13 cellular contexts compared by ENCODE assay signal in genomic region chr12:3158851-3159465, GRCh38.
DNase-seq lines count a peak whose midpoint lies in the region; ATAC-seq, FAIRE-seq and TF ChIP-seq lines count a peak whose summit lies in the region.
"Had no signal": no experiment of that assay in that cellular context is flagged by ENCODE, and none has a peak within 500 bp of the region (broad histone marks: within the 10 kb centered on the region; RNA-seq: fewer than 3 reads in every experiment).

No MANE protein-coding gene starts in this region.

- no peak for FAIRE-seq in pancreas (lab: Jason Lieb, UNC)
- FAIRE-seq: colon had no signal

- H3K4me3 Mint-ChIP-seq in activated T-cell treated with anti-CD3 and anti-CD28 coated beads, Interleukin-2, amount 50 U/mL, for 24 hours: no peak overlapping the region
- no peak overlapping the region for H3K4me3 Mint-ChIP-seq in activated naive CD8-positive, alpha-beta T cell treated with anti-CD3 and anti-CD28 coated beads, Interleukin-2, amount 50 U/mL, for 24 hours

- no peak overlapping the region for H3K4me3 ChIP-seq in WERI-Rb-1 (ENCODE audit: low read depth, low read length)
- H3K4me3 ChIP-seq in fibroblast of the aortic adventitia (ENCODE audit: low read depth, low read length): no peak overlapping the region
- H3K4me3 ChIP-seq in pancreas: no peak overlapping the region

- DNase-seq in AG20443 (ENCODE audit: low spot score) (peak; percentile 69), WERI-Rb-1 (no peak), fibroblast of the aortic adventitia (ENCODE audit: low read depth) (peak; percentile 46), pancreas (no peak), Ammon's horn (ENCODE audit: low spot score) (no peak)
- DNase-seq in activated T-cell treated with anti-CD3 and anti-CD28 coated beads, Interleukin-2, amount 50 U/mL, for 24 hours: no peak
- DNase-seq in activated naive CD8-positive, alpha-beta T cell treated with anti-CD3 and anti-CD28 coated beads, Interleukin-2, amount 50 U/mL, for 24 hours: no peak
- DNase-seq: activated CD4-positive, CD25-positive, alpha-beta regulatory T cell; head of caudate nucleus; NCI-H1048; NCI-H748 treated with DMSO at 0.1 percent for 48 hours had no signal

- no peak overlapping the region for H3K27ac Mint-ChIP-seq in activated T-cell treated with anti-CD3 and anti-CD28 coated beads, Interleukin-2, amount 50 U/mL, for 24 hours
- no peak overlapping the region for H3K27ac Mint-ChIP-seq in activated naive CD8-positive, alpha-beta T cell treated with anti-CD3 and anti-CD28 coated beads, Interleukin-2, amount 50 U/mL, for 24 hours

- no peak for TF ChIP-seq CTCF in WERI-Rb-1 (IDR thresholded peaks at IDR 0.05; ENCODE audit: low read depth, low read length)
- no peak for TF ChIP-seq CTCF in fibroblast of the aortic adventitia (IDR thresholded peaks at IDR 0.05; ENCODE audit: insufficient read depth, low read length)
- TF ChIP-seq CTCF in pancreas (IDR thresholded peaks at IDR 0.05): no peak

- intact Hi-C loops in pancreas (cut with DNase I): no loop called here

- H3K4me1 ChIP-seq in pancreas: no peaks in the 10 kb centered on the region

- no peaks in the 10 kb centered on the region for H3K4me1 Mint-ChIP-seq in activated T-cell treated with anti-CD3 and anti-CD28 coated beads, Interleukin-2, amount 50 U/mL, for 24 hours (ENCODE audit: low read depth)
- no peaks in the 10 kb centered on the region for H3K4me1 Mint-ChIP-seq in activated naive CD8-positive, alpha-beta T cell treated with anti-CD3 and anti-CD28 coated beads, Interleukin-2, amount 50 U/mL, for 24 hours

- H3K36me3 ChIP-seq in WERI-Rb-1: no peaks in the 10 kb centered on the region; the same call in none of the 2 replicates
- no peaks in the 10 kb centered on the region for H3K36me3 ChIP-seq in pancreas

- peaks cover 3% of the 10 kb centered on the region for H3K27me3 Mint-ChIP-seq in activated T-cell treated with anti-CD3 and anti-CD28 coated beads, Interleukin-2, amount 50 U/mL, for 24 hours
- no peaks in the 10 kb centered on the region for H3K27me3 Mint-ChIP-seq in activated naive CD8-positive, alpha-beta T cell treated with anti-CD3 and anti-CD28 coated beads, Interleukin-2, amount 50 U/mL, for 24 hours

- 60 to 65% methylated on average over 11 of the region's 11 CpGs for WGBS in pancreas, 2 donors

- no peaks in the 10 kb centered on the region for H3K9me3 Mint-ChIP-seq in activated T-cell treated with anti-CD3 and anti-CD28 coated beads, Interleukin-2, amount 50 U/mL, for 24 hours
- no peaks in the 10 kb centered on the region for H3K9me3 Mint-ChIP-seq in activated naive CD8-positive, alpha-beta T cell treated with anti-CD3 and anti-CD28 coated beads, Interleukin-2, amount 50 U/mL, for 24 hours

- ATAC-seq in pancreas (peak in 3 of 4 donors; percentile 15 to 57 (median 44)), HG03442 (IDR thresholded peaks at IDR 0.05; ENCODE audit: unreplicated experiment) (no peak)
- ATAC-seq in activated naive CD8-positive, alpha-beta T cell treated with anti-CD3 and anti-CD28 coated beads, Interleukin-2, amount 50 U/mL, for 24 hours: no peak

- H3K27me3 ChIP-seq in WERI-Rb-1 (ENCODE audit: insufficient read depth, low read depth, severe bottlenecking) (no peaks in the 10 kb centered on the region), pancreas (no peaks in the 10 kb centered on the region)

- H3K36me3 Mint-ChIP-seq in activated T-cell treated with anti-CD3 and anti-CD28 coated beads, Interleukin-2, amount 50 U/mL, for 24 hours (ENCODE audit: low read depth): no peaks in the 10 kb centered on the region
- H3K36me3 Mint-ChIP-seq in activated naive CD8-positive, alpha-beta T cell treated with anti-CD3 and anti-CD28 coated beads, Interleukin-2, amount 50 U/mL, for 24 hours (ENCODE audit: low read depth): no peaks in the 10 kb centered on the region

- peak overlapping the region; percentile 66 for H3K27ac ChIP-seq in WERI-Rb-1
- peak overlapping the region in 3 of 4 donors; percentile 4 to 33 (median 26) for H3K27ac ChIP-seq in pancreas

- H3K9me3 ChIP-seq in WERI-Rb-1 (ENCODE audit: severe bottlenecking): peaks cover 9% of the 10 kb centered on the region
- no peaks in the 10 kb centered on the region for H3K9me3 ChIP-seq in pancreas

Comparison
In these comparisons a context has a peak if more than half of its experiments do, and no peak if none do; other contexts are left out.
1. DNase-seq: peak in AG20443 (single experiment) and fibroblast of the aortic adventitia (single experiment); none in WERI-Rb-1 (single experiment), pancreas (0 of 6), activated T-cell treated with anti-CD3 and anti-CD28 coated beads, Interleukin-2, amount 50 U/mL, for 24 hours (single experiment), activated naive CD8-positive, alpha-beta T cell treated with anti-CD3 and anti-CD28 coated beads, Interleukin-2, amount 50 U/mL, for 24 hours (single experiment) and Ammon's horn (single experiment).
2. ATAC-seq: peak in pancreas (3 of 4); none in HG03442 (single experiment) and activated naive CD8-positive, alpha-beta T cell treated with anti-CD3 and anti-CD28 coated beads, Interleukin-2, amount 50 U/mL, for 24 hours (single experiment).